27 cellular contexts compared by ENCODE assay signal in genomic region chr6:87798393-87799278, GRCh38.
A peak's percentile ranks its signal among the peaks of the same experiment; 100 is the strongest.
DNase-seq lines count a peak whose midpoint lies in the region; ATAC-seq and TF ChIP-seq lines count a peak whose summit lies in the region.
"Had no signal": no experiment of that assay in that cellular context is flagged by ENCODE, and none has a peak within 500 bp of the region (broad histone marks: within the 10 kb centered on the region; RNA-seq: fewer than 3 reads in every experiment).

No MANE protein-coding gene starts in this region.

- peak; percentile 34 for ATAC-seq in GM21825 (IDR thresholded peaks at IDR 0.05; ENCODE audit: unreplicated experiment)
- no peak for ATAC-seq in GM18873 (IDR thresholded peaks at IDR 0.05; ENCODE audit: low FRiP score, unreplicated experiment)
- ATAC-seq: activated CD4-positive, CD25-positive, alpha-beta regulatory T cell treated with anti-CD3 and anti-CD28 coated beads, Interleukin-2, amount 50 U/mL, for 24 hours; activated naive CD8-positive, alpha-beta T cell treated with anti-CD3 and anti-CD28 coated beads, Interleukin-2, amount 50 U/mL, for 24 hours; PC-3 had no signal

- H3K9me3 ChIP-seq in OCI-LY3 (ENCODE audit: insufficient read depth, low read length): no peaks in the 10 kb centered on the region
- H3K9me3 ChIP-seq: breast epithelium, right lobe of liver, SJCRH30 had no signal

- H3K36me3 Mint-ChIP-seq in nephron progenitor cell (ENCODE audit: low read depth): no peaks in the 10 kb centered on the region
- H3K36me3 Mint-ChIP-seq: CD4-positive, CD25-positive, alpha-beta regulatory T cell; type B pancreatic cell had no signal

- no peaks in the 10 kb centered on the region for H3K27me3 ChIP-seq in OCI-LY3 (ENCODE audit: low read depth, low read length)
- H3K27me3 ChIP-seq: breast epithelium, right lobe of liver, SJCRH30 had no signal

- H3K27ac ChIP-seq in OCI-LY3 (ENCODE audit: low read length) (no peak overlapping the region), coronary artery (no peak overlapping the region)
- H3K27ac ChIP-seq: breast epithelium, epithelial cell of prostate, right lobe of liver, SJCRH30 had no signal

- H2AFZ ChIP-seq in OCI-LY3 (ENCODE audit: low read depth, low read length): no peak overlapping the region

- no peak overlapping the region for H3K9ac ChIP-seq in OCI-LY3 (ENCODE audit: low read length)

- H3K4me3 Mint-ChIP-seq in nephron progenitor cell: peak overlapping the region; percentile 48
- H3K4me3 Mint-ChIP-seq: activated naive CD8-positive, alpha-beta T cell treated with anti-CD3 and anti-CD28 coated beads, Interleukin-2, amount 50 U/mL, for 24 hours; CD4-positive, CD25-positive, alpha-beta regulatory T cell; stimulated activated naive CD8-positive, alpha-beta T cell treated with anti-CD3 and anti-CD28 coated beads, Interleukin-15, Interleukin-2, amounts not matched to agents 100 ng/mL and 50 ng/mL, for 24 hours; type B pancreatic cell had no signal

- H3K27ac Mint-ChIP-seq in nephron progenitor cell: peak overlapping the region; percentile 61
- H3K27ac Mint-ChIP-seq: activated naive CD8-positive, alpha-beta T cell treated with anti-CD3 and anti-CD28 coated beads, Interleukin-2, amount 50 U/mL, for 24 hours; activated T-helper 2 cell treated with anti-CD3 and anti-CD28 coated beads, Interferon-gamma antibody, Interleukin-2, Interleukin-4, amounts not matched to agents 10 μg/mL and 5 μg/mL and 100 μg/mL, durations not matched to agents 14 hours and 24 hours and 36 hours; CD4-positive, CD25-positive, alpha-beta regulatory T cell; stimulated activated naive CD8-positive, alpha-beta T cell treated with anti-CD3 and anti-CD28 coated beads, Interleukin-15, Interleukin-2, amounts not matched to agents 100 ng/mL and 50 ng/mL, for 24 hours; type B pancreatic cell had no signal

- TF ChIP-seq CTCF in OCI-LY3 (IDR thresholded peaks at IDR 0.05; ENCODE audit: low read depth, low read length) (no peak), nephron progenitor cell (IDR thresholded peaks at IDR 0.05) (no peak), coronary artery (IDR thresholded peaks at IDR 0.05) (no peak)

- peaks cover 19% of the 10 kb centered on the region for H3K4me1 Mint-ChIP-seq in nephron progenitor cell
- H3K4me1 Mint-ChIP-seq: CD4-positive, CD25-positive, alpha-beta regulatory T cell had no signal

- peaks cover 46% of the 10 kb centered on the region for H3K4me1 ChIP-seq in OCI-LY3 (ENCODE audit: low read length)
- H3K4me1 ChIP-seq: breast epithelium, SJCRH30 had no signal

- H3K9me3 Mint-ChIP-seq in nephron progenitor cell: no peaks in the 10 kb centered on the region
- H3K9me3 Mint-ChIP-seq: activated naive CD8-positive, alpha-beta T cell treated with anti-CD3 and anti-CD28 coated beads, Interleukin-2, amount 50 U/mL, for 24 hours; activated T-helper 2 cell treated with anti-CD3 and anti-CD28 coated beads, Interferon-gamma antibody, Interleukin-2, Interleukin-4, amounts not matched to agents 10 μg/mL and 5 μg/mL and 100 μg/mL, durations not matched to agents 14 hours and 24 hours and 36 hours; CD4-positive, CD25-positive, alpha-beta regulatory T cell; stimulated activated naive CD8-positive, alpha-beta T cell treated with anti-CD3 and anti-CD28 coated beads, Interleukin-15, Interleukin-2, amounts not matched to agents 100 ng/mL and 50 ng/mL, for 24 hours; type B pancreatic cell had no signal

- no peak for DNase-seq in nephron progenitor cell
- no peak for DNase-seq in SKM-1 treated with dmso at 0.1 percent for 144 hours (lab: John Stamatoyannopoulos, UW; ENCODE audit: unreplicated experiment)
- DNase-seq in coronary artery (ENCODE audit: low spot score): no peak
- no peak for DNase-seq in HuH-7 (ENCODE audit: low spot score)
- DNase-seq: ACHN; activated naive CD8-positive, alpha-beta T cell treated with anti-CD3 and anti-CD28 coated beads, Interleukin-2, amount 50 U/mL, for 24 hours; dermis blood vessel endothelial cell; DMS79; KG1; NCI-H1048; NCI-H2081 treated with DMSO at 0.1 percent for 48 hours; NCI-H524 treated with DMSO at 0.1 percent for 48 hours; PC-3; right lobe of liver; SJCRH30; T1000 had no signal

- peak overlapping the region; percentile 53 for H3K4me2 ChIP-seq in OCI-LY3 (ENCODE audit: low read length)

- no peaks in the 10 kb centered on the region for H3K79me2 ChIP-seq in OCI-LY3 (ENCODE audit: low read length)

- H3K27me3 Mint-ChIP-seq in nephron progenitor cell (ENCODE audit: low read depth, poor library complexity): peaks cover 6% of the 10 kb centered on the region
- H3K27me3 Mint-ChIP-seq: type B pancreatic cell had no signal

- peak overlapping the region; percentile 57; the same call in 1 of the 2 replicates for H3K4me3 ChIP-seq in GM08714 (ENCODE audit: low read length)
- no peak overlapping the region for H3K4me3 ChIP-seq in OCI-LY3 (ENCODE audit: low read length)
- no peak overlapping the region for H3K4me3 ChIP-seq in coronary artery
- H3K4me3 ChIP-seq: breast epithelium, right lobe of liver, SJCRH30 had no signal

- no peaks in the 10 kb centered on the region for H4K20me1 ChIP-seq in OCI-LY3 (ENCODE audit: insufficient read depth, low read length)

- no peaks in the 10 kb centered on the region for H3K36me3 ChIP-seq in OCI-LY3 (replicated peaks; ENCODE audit: low read depth, low read length)
- H3K36me3 ChIP-seq: breast epithelium, right lobe of liver, SJCRH30 had no signal
